In the genomic region with DNA sequence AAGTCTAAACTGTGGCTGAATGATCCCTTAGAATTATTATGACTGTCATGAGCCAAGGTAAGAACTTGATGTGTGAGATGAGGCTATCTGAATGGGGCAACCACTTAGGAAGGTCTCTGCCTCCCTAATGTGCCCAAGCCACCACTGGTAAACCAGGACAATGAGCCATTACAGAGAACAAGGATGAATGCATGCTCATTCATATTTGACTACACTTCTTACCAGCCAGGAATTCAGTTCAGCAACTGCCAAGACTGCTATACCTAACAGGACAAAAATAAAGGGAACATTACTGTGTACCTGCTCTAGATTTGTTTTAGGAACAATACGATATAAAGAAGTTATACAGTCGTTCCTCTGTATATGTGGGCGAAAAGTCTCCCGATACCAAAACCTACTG, we compare ENCODE assay signal across 17 cellular contexts. TPM values are rescaled to one million over a fixed set of nuclear protein-coding genes. Genes with fewer than 3 reads are reported as not detected.
DNase-seq lines count a peak whose midpoint lies in the region; ATAC-seq and TF ChIP-seq lines count a peak whose summit lies in the region.
"Had no signal": no experiment of that assay in that cellular context is flagged by ENCODE, and none has a peak within 500 bp of the region (broad histone marks: within the 10 kb centered on the region; RNA-seq: fewer than 3 reads in every experiment).

No MANE protein-coding gene starts in this region.

- H3K9ac ChIP-seq in BLaER1: no peak overlapping the region
- H3K9ac ChIP-seq in skeletal muscle tissue (ENCODE audit: low read depth in 1 of 3, low read length in 3 of 3): no peak overlapping the region
- H3K9ac ChIP-seq: GM23248 had no signal

- intact Hi-C loops in OCI-LY7 (cut with micrococcal nuclease; ENCODE audit: unreplicated experiment): no loop called here

- H3K4me2 ChIP-seq in BLaER1 (0 out of 2 replicates have a peak overlapping the region, but pooled peaks have one; percentile 47), OCI-LY7 (ENCODE audit: low read length) (peak overlapping the region; percentile 74; the same call in 1 of the 2 replicates)

- POLR2A ChIA-PET in OCI-LY7 (lab: Charles Lee): interaction anchor here (0.6 kb wide), 1 partner anchor 1811 kb away, joined by 5 read pairs; no protein-coding TSS in a partner anchor

- H3K36me3 ChIP-seq in BLaER1: no peaks in the 10 kb centered on the region
- H3K36me3 ChIP-seq in OCI-LY7 (ENCODE audit: insufficient read depth, low read length): no peaks in the 10 kb centered on the region
- H3K36me3 ChIP-seq in gastroesophageal sphincter: no peaks in the 10 kb centered on the region
- H3K36me3 ChIP-seq in skeletal muscle tissue (ENCODE audit: control insufficient read depth in 3 of 3, insufficient read depth in 3 of 3, low read length in 3 of 3): no peaks in the 10 kb centered on the region
- H3K36me3 ChIP-seq: SJSA1 had no signal

- peaks cover 62% of the 10 kb centered on the region for H3K4me1 ChIP-seq in BLaER1
- H3K4me1 ChIP-seq in OCI-LY7 (ENCODE audit: insufficient read depth, low read length, poor library complexity, severe bottlenecking): peaks cover 68% of the 10 kb centered on the region
- peaks cover 0 to 63% (median 3%) of the 10 kb centered on the region in 3 donors for H3K4me1 ChIP-seq in gastroesophageal sphincter
- peaks cover 7 to 57% (median 30%) of the 10 kb centered on the region in 3 donors for H3K4me1 ChIP-seq in skeletal muscle tissue (ENCODE audit: control insufficient read depth in 3 of 3, insufficient read depth in 3 of 3, low read length in 3 of 3)

- CTCF ChIA-PET in OCI-LY7 (lab: Charles Lee; ENCODE audit: unreplicated experiment): no interaction called here

- H4K20me1 ChIP-seq in BLaER1 (no peaks in the 10 kb centered on the region), OCI-LY7 (ENCODE audit: insufficient read depth, low read length) (no peaks in the 10 kb centered on the region)

- TF ChIP-seq EP300 in gastroesophageal sphincter (IDR thresholded peaks at IDR 0.05): no peak

- H3K27ac ChIP-seq in BLaER1 (0 out of 2 replicates have a peak overlapping the region, but pooled peaks have one; percentile 12), OCI-LY7 (ENCODE audit: low read depth, low read length, poor library complexity, severe bottlenecking) (peak overlapping the region; percentile 97), gastroesophageal sphincter (peak overlapping the region; percentile 1 to 82 (median 58)), skeletal muscle tissue (ENCODE audit: low read depth, low read length) (peak overlapping the region; percentile 82)
- H3K27ac ChIP-seq: GM23248, SJSA1 had no signal

- H3K4me3 ChIP-seq in BLaER1 (no peak overlapping the region), OCI-LY7 (ENCODE audit: low read depth, low read length, poor library complexity, severe bottlenecking) (no peak overlapping the region), gastroesophageal sphincter (no peak overlapping the region), skeletal muscle tissue (ENCODE audit: low read length in 3 of 3) (no peak overlapping the region)
- H3K4me3 ChIP-seq: GM23248, SJSA1 had no signal

- 55 to 84% methylated on average over 4 of the region's 4 CpGs for WGBS in gastroesophageal sphincter (ENCODE audit: low coverage in 1 of 2), 2 donors

- H2AFZ ChIP-seq in OCI-LY7 (ENCODE audit: low read length): no peak overlapping the region
- H2AFZ ChIP-seq: GM23248 had no signal

- no peak for TF ChIP-seq POLR2A in gastroesophageal sphincter (IDR thresholded peaks at IDR 0.05)

- no peak for TF ChIP-seq CTCF in OCI-LY7 (conservative IDR thresholded peaks at IDR 0.05; ENCODE audit: low read length)
- TF ChIP-seq CTCF in gastroesophageal sphincter (IDR thresholded peaks at IDR 0.05): no peak

- BruUV-seq in OCI-LY7 (replicated peaks; lab: Mats Ljungman, UMichigan): no TSS peak

- peaks cover 34% of the 10 kb centered on the region; the same call in 1 of the 2 replicates for H3K79me2 ChIP-seq in OCI-LY7 (ENCODE audit: insufficient read depth, low read depth, low read length)

- H3K9me3 ChIP-seq in BLaER1: no peaks in the 10 kb centered on the region; the same call in 1 of the 2 replicates
- H3K9me3 ChIP-seq in OCI-LY7 (ENCODE audit: low read length): no peaks in the 10 kb centered on the region
- H3K9me3 ChIP-seq in gastroesophageal sphincter: no peaks in the 10 kb centered on the region
- H3K9me3 ChIP-seq in skeletal muscle tissue (ENCODE audit: control insufficient read depth in 3 of 3, low read length in 3 of 3): no peaks in the 10 kb centered on the region
- H3K9me3 ChIP-seq: SJSA1 had no signal

- DNase-seq in OCI-LY7 (ENCODE audit: low spot score) (no peak), pons (ENCODE audit: low spot score) (no peak), NOMO-1 treated with dmso at 0.1 percent for 144 hours (lab: John Stamatoyannopoulos, UW; ENCODE audit: unreplicated experiment) (no peak)
- DNase-seq: AML-193, GDM1, GM23248, Karpas-422, NCI-H1436, NCI-H1930, NCI-H345, NCI-H526 had no signal

- ATAC-seq in gastroesophageal sphincter: no peak
- ATAC-seq in GM21367 (IDR thresholded peaks at IDR 0.05; ENCODE audit: unreplicated experiment): no peak
- ATAC-seq: HCT116 had no signal

- H3K9me2 ChIP-seq in OCI-LY7 (ENCODE audit: insufficient read depth, low read length): no peaks in the 10 kb centered on the region

- H3K27me3 ChIP-seq in BLaER1 (no peaks in the 10 kb centered on the region), gastroesophageal sphincter (no peaks in the 10 kb centered on the region), skeletal muscle tissue (ENCODE audit: control insufficient read depth in 3 of 3, insufficient read depth in 3 of 3, low read length in 3 of 3) (no peaks in the 10 kb centered on the region)

RNA-seq across cellular contexts. Expression of a gene that starts 23.0 kb away (rescaled TPM):
- total RNA-seq in OCI-LY7 (2014; rRNA removed; shearing (Covaris generic)): 15.0 and 20.4 TPM in 2 replicates
- 19.6 and 26.4 TPM in 2 replicates for total RNA-seq in OCI-LY7 (2022)
- total RNA-seq in gastroesophageal sphincter: 10 to 100 TPM; 22.9 to 72.1 (median 51.5) TPM
- 5.7 TPM for total RNA-seq in skeletal muscle tissue

Comparison
In these comparisons a context has a peak if more than half of its experiments do, and no peak if none do; other contexts are left out.
1. H3K27ac ChIP-seq: peak in every context shown above with its lines; median percentile 97 in OCI-LY7; 82 in skeletal muscle tissue; 58 in gastroesophageal sphincter; 12 in BLaER1.